ENCODE assay signal across 9 cellular contexts in genomic region chr14:26163761-26164160, GRCh38.
DNase-seq lines count a peak whose midpoint lies in the region; ATAC-seq and TF ChIP-seq lines count a peak whose summit lies in the region.
"Had no signal": no experiment of that assay in that cellular context is flagged by ENCODE, and none has a peak within 500 bp of the region (broad histone marks: within the 10 kb centered on the region; RNA-seq: fewer than 3 reads in every experiment).

No MANE protein-coding gene starts in this region.

- TF ChIP-seq CTCF in HFFc6 (IDR thresholded peaks at IDR 0.05) (peak; percentile 21; the same call in 1 of the 2 replicates), endothelial cell (IDR thresholded peaks at IDR 0.05; ENCODE audit: unreplicated experiment) (peak; percentile 34)

- H3K4me1 Mint-ChIP-seq in HFFc6 (ENCODE audit: low read depth) (no peaks in the 10 kb centered on the region), endothelial cell (ENCODE audit: unreplicated experiment) (no peaks in the 10 kb centered on the region)
- H3K4me1 Mint-ChIP-seq in activated T-cell treated with anti-CD3 and anti-CD28 coated beads, Interleukin-2, amount 50 U/mL, for 72 hours (ENCODE audit: low read depth), result no peaks in the 10 kb centered on the region
- H3K4me1 Mint-ChIP-seq in stimulated activated memory B cell treated with anti-CD40 and anti-IgM and Interleukin-4, amounts not matched to agents 10 μg/mL and 1 μg/mL and 100 μg/mL, for 72 hours, result no peaks in the 10 kb centered on the region

- H3K27ac Mint-ChIP-seq in HFFc6 (no peak overlapping the region), endothelial cell (ENCODE audit: unreplicated experiment) (no peak overlapping the region)
- no peak overlapping the region for H3K27ac Mint-ChIP-seq in activated T-cell treated with anti-CD3 and anti-CD28 coated beads, Interleukin-2, amount 50 U/mL, for 72 hours
- no peak overlapping the region for H3K27ac Mint-ChIP-seq in stimulated activated memory B cell treated with anti-CD40 and anti-IgM and Interleukin-4, amounts not matched to agents 10 μg/mL and 1 μg/mL and 100 μg/mL, for 72 hours

- ATAC-seq in activated T-cell treated with anti-CD3 and anti-CD28 coated beads, Interleukin-2, amount 50 U/mL, for 72 hours (replicated peaks in 1 of 2), result no peak
- no peak for ATAC-seq in GM18520 (IDR thresholded peaks at IDR 0.05; ENCODE audit: unreplicated experiment)
- ATAC-seq in stimulated activated memory B cell treated with anti-CD40 and anti-IgM and Interleukin-4, amounts not matched to agents 10 μg/mL and 1 μg/mL and 100 μg/mL, for 72 hours, result no peak

- H3K27me3 Mint-ChIP-seq in HFFc6 (ENCODE audit: insufficient read depth) (no peaks in the 10 kb centered on the region), endothelial cell (ENCODE audit: unreplicated experiment) (peaks cover 2% of the 10 kb centered on the region)
- no peaks in the 10 kb centered on the region for H3K27me3 Mint-ChIP-seq in activated T-cell treated with anti-CD3 and anti-CD28 coated beads, Interleukin-2, amount 50 U/mL, for 72 hours (ENCODE audit: low read depth)
- H3K27me3 Mint-ChIP-seq in stimulated activated memory B cell treated with anti-CD40 and anti-IgM and Interleukin-4, amounts not matched to agents 10 μg/mL and 1 μg/mL and 100 μg/mL, for 72 hours, result no peaks in the 10 kb centered on the region

- DNase-seq in HFFc6, result no peak
- DNase-seq in NCI-H526 treated with DMSO at 0.1 percent for 48 hours (lab: John Stamatoyannopoulos, UW), result peak; percentile 10
- DNase-seq in endothelial cell (ENCODE audit: low spot score), result peak; percentile 6
- DNase-seq in renal cortical epithelial cell (ENCODE audit: low read depth), result peak; percentile 59
- no peak for DNase-seq in activated T-cell treated with anti-CD3 and anti-CD28 coated beads, Interleukin-2, amount 50 U/mL, for 72 hours
- no peak for DNase-seq in T-helper 9 cell
- DNase-seq: stimulated activated CD4-positive, alpha-beta T cell treated with anti-CD3 and anti-CD28 coated beads, Interleukin-12 subunit alpha, Interleukin-12 subunit beta, amount 100 ng/mL, for 4 hours had no signal

- H3K4me3 Mint-ChIP-seq in HFFc6, result no peak overlapping the region
- H3K4me3 Mint-ChIP-seq in endothelial cell (ENCODE audit: unreplicated experiment), result no peak overlapping the region
- no peak overlapping the region for H3K4me3 Mint-ChIP-seq in activated T-cell treated with anti-CD3 and anti-CD28 coated beads, Interleukin-2, amount 50 U/mL, for 72 hours
- no peak overlapping the region for H3K4me3 Mint-ChIP-seq in stimulated activated memory B cell treated with anti-CD40 and anti-IgM and Interleukin-4, amounts not matched to agents 10 μg/mL and 1 μg/mL and 100 μg/mL, for 72 hours

- H3K36me3 Mint-ChIP-seq in HFFc6 (ENCODE audit: low read depth) (no peaks in the 10 kb centered on the region; the same call in 1 of the 2 replicates), endothelial cell (ENCODE audit: low read depth, unreplicated experiment) (no peaks in the 10 kb centered on the region)
- no peaks in the 10 kb centered on the region for H3K36me3 Mint-ChIP-seq in activated T-cell treated with anti-CD3 and anti-CD28 coated beads, Interleukin-2, amount 50 U/mL, for 72 hours (ENCODE audit: insufficient read depth in 2 of 2)
- H3K36me3 Mint-ChIP-seq in stimulated activated memory B cell treated with anti-CD40 and anti-IgM and Interleukin-4, amounts not matched to agents 10 μg/mL and 1 μg/mL and 100 μg/mL, for 72 hours, result no peaks in the 10 kb centered on the region

- peaks cover 34% of the 10 kb centered on the region for H3K9me3 Mint-ChIP-seq in HFFc6
- no peaks in the 10 kb centered on the region for H3K9me3 Mint-ChIP-seq in endothelial cell (ENCODE audit: unreplicated experiment)
- H3K9me3 Mint-ChIP-seq in activated T-cell treated with anti-CD3 and anti-CD28 coated beads, Interleukin-2, amount 50 U/mL, for 72 hours, result peaks cover 4 to 8% of the 10 kb centered on the region in 2 donors
- H3K9me3 Mint-ChIP-seq in stimulated activated memory B cell treated with anti-CD40 and anti-IgM and Interleukin-4, amounts not matched to agents 10 μg/mL and 1 μg/mL and 100 μg/mL, for 72 hours, result peaks cover 10% of the 10 kb centered on the region

Comparison
In these comparisons a context has a peak if more than half of its experiments do, and no peak if none do; other contexts are left out.
1. DNase-seq: peak in NCI-H526 treated with DMSO at 0.1 percent for 48 hours (single experiment), endothelial cell (single experiment) and renal cortical epithelial cell (single experiment); none in HFFc6 (single experiment), activated T-cell treated with anti-CD3 and anti-CD28 coated beads, Interleukin-2, amount 50 U/mL, for 72 hours (0 of 2) and T-helper 9 cell (single experiment).